ENCODE assay signal across 22 cellular contexts in genomic region chr13:23383151-23383550, GRCh38.
"Had no signal": no experiment of that assay in that cellular context is flagged by ENCODE, and none has a peak within 500 bp of the region (broad histone marks: within the 10 kb centered on the region; RNA-seq: fewer than 3 reads in every experiment).

No MANE protein-coding gene starts in this region.

- ATAC-seq: esophagus mucosa; left cardiac atrium; mucosa of descending colon; naive thymus-derived CD4-positive, alpha-beta T cell; upper lobe of right lung had no signal

- H3K9me3 Mint-ChIP-seq: activated CD4-positive, alpha-beta memory T cell treated with anti-CD3 and anti-CD28 coated beads for 36 hours; activated naive CD4-positive, alpha-beta T cell treated with anti-CD3 and anti-CD28 coated beads, Interleukin-2, amount 10 ng/mL, durations not matched to agents 7 days and 5 days; central memory CD8-positive, alpha-beta T cell; naive thymus-derived CD4-positive, alpha-beta T cell; stimulated activated naive CD8-positive, alpha-beta T cell treated with anti-CD3 and anti-CD28 coated beads, Interleukin-15, Interleukin-2, amounts not matched to agents 100 ng/mL and 50 ng/mL, for 24 hours had no signal

- DNase-seq: activated CD4-positive, alpha-beta memory T cell treated with anti-CD3 and anti-CD28 coated beads for 36 hours; activated CD4-positive, alpha-beta T cell treated with anti-CD3 and anti-CD28 coated beads for 48 hours; activated naive CD4-positive, alpha-beta T cell treated with anti-CD3 and anti-CD28 coated beads, Interleukin-2, amount 10 ng/mL, durations not matched to agents 7 days and 5 days; activated T-cell treated with anti-CD3 and anti-CD28 coated beads, Interleukin-2, amount 50 U/mL, for 48 hours; adrenal gland; effector memory CD4-positive, alpha-beta T cell; foreskin melanocyte; glutamatergic neuron; left cardiac atrium; mesendoderm; mucosa of descending colon; naive thymus-derived CD4-positive, alpha-beta T cell; stimulated activated CD4-positive, alpha-beta T cell treated with anti-CD3 and anti-CD28 coated beads, Interleukin-4, amount 100 ng/mL, for 24 hours; substantia nigra; SW 1271; T-helper 2 cell; thyroid gland; upper lobe of right lung had no signal

- H3K36me3 Mint-ChIP-seq: activated CD4-positive, alpha-beta memory T cell treated with anti-CD3 and anti-CD28 coated beads for 36 hours had no signal

- H3K4me3 Mint-ChIP-seq: activated CD4-positive, alpha-beta memory T cell treated with anti-CD3 and anti-CD28 coated beads for 36 hours; activated naive CD4-positive, alpha-beta T cell treated with anti-CD3 and anti-CD28 coated beads, Interleukin-2, amount 10 ng/mL, durations not matched to agents 7 days and 5 days; central memory CD8-positive, alpha-beta T cell; naive thymus-derived CD4-positive, alpha-beta T cell; stimulated activated naive CD8-positive, alpha-beta T cell treated with anti-CD3 and anti-CD28 coated beads, Interleukin-15, Interleukin-2, amounts not matched to agents 100 ng/mL and 50 ng/mL, for 24 hours had no signal

- H3K27ac Mint-ChIP-seq: activated CD4-positive, alpha-beta memory T cell treated with anti-CD3 and anti-CD28 coated beads for 36 hours; activated naive CD4-positive, alpha-beta T cell treated with anti-CD3 and anti-CD28 coated beads, Interleukin-2, amount 10 ng/mL, durations not matched to agents 7 days and 5 days; naive thymus-derived CD4-positive, alpha-beta T cell; progenitor cell of endocrine pancreas had no signal
